1 cellular context compared by ENCODE assay signal in the genomic region with DNA sequence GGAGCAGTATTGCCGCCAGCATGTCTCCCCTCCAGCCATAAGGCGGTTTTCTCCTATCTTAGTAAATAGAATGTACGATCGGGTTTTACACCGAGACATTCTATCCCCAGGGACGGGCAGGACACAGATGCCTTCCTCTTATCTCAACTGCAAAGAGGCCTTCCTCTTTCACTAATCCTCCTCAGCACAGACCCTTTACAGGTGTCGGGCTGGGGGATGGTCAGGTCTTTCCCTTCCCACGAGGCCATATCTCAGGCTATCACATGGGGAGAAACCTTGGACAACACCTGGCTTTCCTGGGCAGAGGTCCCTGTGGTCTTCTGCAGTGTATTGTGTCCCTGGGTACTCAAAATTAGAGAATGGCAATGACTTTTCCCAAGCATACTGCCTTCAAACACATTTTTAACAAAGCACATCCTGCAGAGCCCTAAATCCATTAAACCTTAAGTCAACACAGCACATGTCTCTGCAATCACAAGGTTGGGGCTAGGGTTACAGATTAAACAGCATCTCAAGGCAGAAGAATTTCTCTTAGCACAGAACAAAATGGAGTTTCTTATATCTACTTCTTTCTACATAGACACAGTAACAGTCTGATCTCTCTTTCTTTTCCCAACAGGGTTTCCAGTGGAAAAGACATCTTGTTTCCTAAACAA.
TF ChIP-seq lines count a peak whose summit lies in the region.
"Not testable (repeated sequence)": the region's sequence is repeated elsewhere in the genome, so short reads cannot be mapped to it uniquely, and the experiment has no call there.

No MANE protein-coding gene starts in this region.

TF ChIP-seq in K562, 482 proteins besides CTCF, POLR2A, EP300 and RAD21 (continued from another document and continues in another):
- TF ChIP-seq, protein P1, sequence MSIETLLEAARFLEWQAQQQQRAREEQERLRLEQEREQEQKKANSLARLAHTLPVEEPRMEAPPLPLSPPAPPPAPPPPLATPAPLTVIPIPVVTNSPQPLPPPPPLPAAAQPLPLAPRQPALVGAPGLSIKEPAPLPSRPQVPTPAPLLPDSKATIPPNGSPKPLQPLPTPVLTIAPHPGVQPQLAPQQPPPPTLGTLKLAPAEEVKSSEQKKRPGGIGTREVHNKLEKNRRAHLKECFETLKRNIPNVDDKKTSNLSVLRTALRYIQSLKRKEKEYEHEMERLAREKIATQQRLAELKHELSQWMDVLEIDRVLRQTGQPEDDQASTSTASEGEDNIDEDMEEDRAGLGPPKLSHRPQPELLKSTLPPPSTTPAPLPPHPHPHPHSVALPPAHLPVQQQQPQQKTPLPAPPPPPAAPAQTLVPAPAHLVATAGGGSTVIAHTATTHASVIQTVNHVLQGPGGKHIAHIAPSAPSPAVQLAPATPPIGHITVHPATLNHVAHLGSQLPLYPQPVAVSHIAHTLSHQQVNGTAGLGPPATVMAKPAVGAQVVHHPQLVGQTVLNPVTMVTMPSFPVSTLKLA (conservative IDR thresholded peaks at IDR 0.05): 0 out of 4 replicates have a peak, but pooled peaks of 1 of the 2 experiments have one; percentile 37
- TF ChIP-seq, protein P2, sequence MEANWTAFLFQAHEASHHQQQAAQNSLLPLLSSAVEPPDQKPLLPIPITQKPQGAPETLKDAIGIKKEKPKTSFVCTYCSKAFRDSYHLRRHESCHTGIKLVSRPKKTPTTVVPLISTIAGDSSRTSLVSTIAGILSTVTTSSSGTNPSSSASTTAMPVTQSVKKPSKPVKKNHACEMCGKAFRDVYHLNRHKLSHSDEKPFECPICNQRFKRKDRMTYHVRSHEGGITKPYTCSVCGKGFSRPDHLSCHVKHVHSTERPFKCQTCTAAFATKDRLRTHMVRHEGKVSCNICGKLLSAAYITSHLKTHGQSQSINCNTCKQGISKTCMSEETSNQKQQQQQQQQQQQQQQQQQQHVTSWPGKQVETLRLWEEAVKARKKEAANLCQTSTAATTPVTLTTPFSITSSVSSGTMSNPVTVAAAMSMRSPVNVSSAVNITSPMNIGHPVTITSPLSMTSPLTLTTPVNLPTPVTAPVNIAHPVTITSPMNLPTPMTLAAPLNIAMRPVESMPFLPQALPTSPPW (CRISPR knock-in tag; IDR thresholded peaks at IDR 0.05): 0 out of 2 replicates have a peak, but pooled peaks have one; percentile 21
- peak; percentile 63; the same call in 1 of the 2 replicates for TF ChIP-seq L3MBTL2 (IDR thresholded peaks at IDR 0.05)
- TF ChIP-seq, protein P3, sequence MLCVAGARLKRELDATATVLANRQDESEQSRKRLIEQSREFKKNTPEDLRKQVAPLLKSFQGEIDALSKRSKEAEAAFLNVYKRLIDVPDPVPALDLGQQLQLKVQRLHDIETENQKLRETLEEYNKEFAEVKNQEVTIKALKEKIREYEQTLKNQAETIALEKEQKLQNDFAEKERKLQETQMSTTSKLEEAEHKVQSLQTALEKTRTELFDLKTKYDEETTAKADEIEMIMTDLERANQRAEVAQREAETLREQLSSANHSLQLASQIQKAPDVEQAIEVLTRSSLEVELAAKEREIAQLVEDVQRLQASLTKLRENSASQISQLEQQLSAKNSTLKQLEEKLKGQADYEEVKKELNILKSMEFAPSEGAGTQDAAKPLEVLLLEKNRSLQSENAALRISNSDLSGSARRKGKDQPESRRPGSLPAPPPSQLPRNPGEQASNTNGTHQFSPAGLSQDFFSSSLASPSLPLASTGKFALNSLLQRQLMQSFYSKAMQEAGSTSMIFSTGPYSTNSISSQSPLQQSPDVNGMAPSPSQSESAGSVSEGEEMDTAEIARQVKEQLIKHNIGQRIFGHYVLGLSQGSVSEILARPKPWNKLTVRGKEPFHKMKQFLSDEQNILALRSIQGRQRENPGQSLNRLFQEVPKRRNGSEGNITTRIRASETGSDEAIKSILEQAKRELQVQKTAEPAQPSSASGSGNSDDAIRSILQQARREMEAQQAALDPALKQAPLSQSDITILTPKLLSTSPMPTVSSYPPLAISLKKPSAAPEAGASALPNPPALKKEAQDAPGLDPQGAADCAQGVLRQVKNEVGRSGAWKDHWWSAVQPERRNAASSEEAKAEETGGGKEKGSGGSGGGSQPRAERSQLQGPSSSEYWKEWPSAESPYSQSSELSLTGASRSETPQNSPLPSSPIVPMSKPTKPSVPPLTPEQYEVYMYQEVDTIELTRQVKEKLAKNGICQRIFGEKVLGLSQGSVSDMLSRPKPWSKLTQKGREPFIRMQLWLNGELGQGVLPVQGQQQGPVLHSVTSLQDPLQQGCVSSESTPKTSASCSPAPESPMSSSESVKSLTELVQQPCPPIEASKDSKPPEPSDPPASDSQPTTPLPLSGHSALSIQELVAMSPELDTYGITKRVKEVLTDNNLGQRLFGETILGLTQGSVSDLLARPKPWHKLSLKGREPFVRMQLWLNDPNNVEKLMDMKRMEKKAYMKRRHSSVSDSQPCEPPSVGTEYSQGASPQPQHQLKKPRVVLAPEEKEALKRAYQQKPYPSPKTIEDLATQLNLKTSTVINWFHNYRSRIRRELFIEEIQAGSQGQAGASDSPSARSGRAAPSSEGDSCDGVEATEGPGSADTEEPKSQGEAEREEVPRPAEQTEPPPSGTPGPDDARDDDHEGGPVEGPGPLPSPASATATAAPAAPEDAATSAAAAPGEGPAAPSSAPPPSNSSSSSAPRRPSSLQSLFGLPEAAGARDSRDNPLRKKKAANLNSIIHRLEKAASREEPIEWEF (CRISPR knock-in tag; IDR thresholded peaks at IDR 0.05): 0 out of 2 replicates have a peak, but pooled peaks have one; percentile 35
- TF ChIP-seq TCF3 (CRISPR knock-in tag; IDR thresholded peaks at IDR 0.05): peak; percentile 78
- TF ChIP-seq POLR2AphosphoS5 (IDR thresholded peaks at IDR 0.05; ENCODE audit: control insufficient read depth, insufficient read depth, low read depth, low read length): 0 out of 2 replicates have a peak, but pooled peaks have one; percentile 52
- TF ChIP-seq NCOR1 (IDR thresholded peaks at IDR 0.05): peak; percentile 39; the same call in 1 of the 2 replicates
- 0 out of 2 replicates have a peak, but pooled peaks have one; percentile 34 for TF ChIP-seq CXXC5 (CRISPR knock-in tag; IDR thresholded peaks at IDR 0.05)
- TF ChIP-seq ZFX (CRISPR knock-in tag; IDR thresholded peaks at IDR 0.05): peak; percentile 64
- TF ChIP-seq, protein P4, sequence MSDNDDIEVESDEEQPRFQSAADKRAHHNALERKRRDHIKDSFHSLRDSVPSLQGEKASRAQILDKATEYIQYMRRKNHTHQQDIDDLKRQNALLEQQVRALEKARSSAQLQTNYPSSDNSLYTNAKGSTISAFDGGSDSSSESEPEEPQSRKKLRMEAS (CRISPR knock-in tag; IDR thresholded peaks at IDR 0.05): peak; percentile 73
- TF ChIP-seq TAL1 (IDR thresholded peaks at IDR 0.05): peak; percentile 54; the same call in 1 of the 2 replicates
- TF ChIP-seq ARID1B (IDR thresholded peaks at IDR 0.05): peak; percentile 59
- 0 out of 2 replicates have a peak, but pooled peaks have one; percentile 16 for TF ChIP-seq BHLHE40 (IDR thresholded peaks at IDR 0.05; ENCODE audit: low read length)
- TF ChIP-seq NFIC (IDR thresholded peaks at IDR 0.05): 0 out of 2 replicates have a peak, but pooled peaks have one; percentile 21
- TF ChIP-seq SPI1 (IDR thresholded peaks at IDR 0.05; ENCODE audit: borderline replicate concordance, low read depth, low read length): peak; percentile 37; the same call in 1 of the 2 replicates
- TF ChIP-seq, protein P5, sequence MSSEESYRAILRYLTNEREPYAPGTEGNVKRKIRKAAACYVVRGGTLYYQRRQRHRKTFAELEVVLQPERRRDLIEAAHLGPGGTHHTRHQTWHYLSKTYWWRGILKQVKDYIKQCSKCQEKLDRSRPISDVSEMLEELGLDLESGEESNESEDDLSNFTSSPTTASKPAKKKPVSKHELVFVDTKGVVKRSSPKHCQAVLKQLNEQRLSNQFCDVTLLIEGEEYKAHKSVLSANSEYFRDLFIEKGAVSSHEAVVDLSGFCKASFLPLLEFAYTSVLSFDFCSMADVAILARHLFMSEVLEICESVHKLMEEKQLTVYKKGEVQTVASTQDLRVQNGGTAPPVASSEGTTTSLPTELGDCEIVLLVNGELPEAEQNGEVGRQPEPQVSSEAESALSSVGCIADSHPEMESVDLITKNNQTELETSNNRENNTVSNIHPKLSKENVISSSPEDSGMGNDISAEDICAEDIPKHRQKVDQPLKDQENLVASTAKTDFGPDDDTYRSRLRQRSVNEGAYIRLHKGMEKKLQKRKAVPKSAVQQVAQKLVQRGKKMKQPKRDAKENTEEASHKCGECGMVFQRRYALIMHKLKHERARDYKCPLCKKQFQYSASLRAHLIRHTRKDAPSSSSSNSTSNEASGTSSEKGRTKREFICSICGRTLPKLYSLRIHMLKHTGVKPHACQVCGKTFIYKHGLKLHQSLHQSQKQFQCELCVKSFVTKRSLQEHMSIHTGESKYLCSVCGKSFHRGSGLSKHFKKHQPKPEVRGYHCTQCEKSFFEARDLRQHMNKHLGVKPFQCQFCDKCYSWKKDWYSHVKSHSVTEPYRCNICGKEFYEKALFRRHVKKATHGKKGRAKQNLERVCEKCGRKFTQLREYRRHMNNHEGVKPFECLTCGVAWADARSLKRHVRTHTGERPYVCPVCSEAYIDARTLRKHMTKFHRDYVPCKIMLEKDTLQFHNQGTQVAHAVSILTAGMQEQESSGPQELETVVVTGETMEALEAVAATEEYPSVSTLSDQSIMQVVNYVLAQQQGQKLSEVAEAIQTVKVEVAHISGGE (CRISPR knock-in tag; IDR thresholded peaks at IDR 0.05): peak in 1 of 3 experiments; percentile 42; a peak in 1 of 6 replicates
- TF ChIP-seq, protein P6, sequence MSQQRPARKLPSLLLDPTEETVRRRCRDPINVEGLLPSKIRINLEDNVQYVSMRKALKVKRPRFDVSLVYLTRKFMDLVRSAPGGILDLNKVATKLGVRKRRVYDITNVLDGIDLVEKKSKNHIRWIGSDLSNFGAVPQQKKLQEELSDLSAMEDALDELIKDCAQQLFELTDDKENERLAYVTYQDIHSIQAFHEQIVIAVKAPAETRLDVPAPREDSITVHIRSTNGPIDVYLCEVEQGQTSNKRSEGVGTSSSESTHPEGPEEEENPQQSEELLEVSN (IDR thresholded peaks at IDR 0.05; ENCODE audit: borderline replicate concordance in 1 of 2, extremely low read depth in 1 of 2, insufficient read depth in 1 of 2, insufficient read length in 1 of 2, low read depth in 1 of 2, low read length in 1 of 2, poor library complexity in 1 of 2, severe bottlenecking in 1 of 2): peak in 1 of 2 experiments; percentile 8
- TF ChIP-seq ZFP1 (CRISPR knock-in tag; IDR thresholded peaks at IDR 0.05): peak; percentile 74
- peak; percentile 73 for TF ChIP-seq CBFA2T2 (conservative IDR thresholded peaks at IDR 0.05)
- TF ChIP-seq RNF2 (IDR thresholded peaks at IDR 0.05): peak; percentile 57; the same call in 1 of the 2 replicates
- peak; percentile 66 for TF ChIP-seq GATA2 (CRISPR knock-in tag; IDR thresholded peaks at IDR 0.05)
- peak; percentile 15; the same call in 1 of the 2 replicates for TF ChIP-seq STAT5A (IDR thresholded peaks at IDR 0.05; ENCODE audit: borderline replicate concordance, low read length)
- TF ChIP-seq CBFA2T3 (IDR thresholded peaks at IDR 0.05): peak; percentile 83
- TF ChIP-seq TEAD4 (IDR thresholded peaks at IDR 0.05; ENCODE audit: low read length): peak; percentile 85
- TF ChIP-seq TEAD4 (CRISPR knock-in tag; IDR thresholded peaks at IDR 0.05; ENCODE audit: borderline replicate concordance): not testable (repeated sequence)
- peak; percentile 47; the same call in 1 of the 2 replicates for TF ChIP-seq SMAD4 (CRISPR knock-in tag; conservative IDR thresholded peaks at IDR 0.05)
- TF ChIP-seq ZNF766 (CRISPR knock-in tag; conservative IDR thresholded peaks at IDR 0.05): 0 out of 2 replicates have a peak, but pooled peaks have one; percentile 32
- peak in 1 of 2 experiments; percentile 51; a peak in 1 of 4 replicates for TF ChIP-seq HDAC1 (IDR thresholded peaks at IDR 0.05)
